ENCODE assay signal across 1 cellular context in the genomic region with DNA sequence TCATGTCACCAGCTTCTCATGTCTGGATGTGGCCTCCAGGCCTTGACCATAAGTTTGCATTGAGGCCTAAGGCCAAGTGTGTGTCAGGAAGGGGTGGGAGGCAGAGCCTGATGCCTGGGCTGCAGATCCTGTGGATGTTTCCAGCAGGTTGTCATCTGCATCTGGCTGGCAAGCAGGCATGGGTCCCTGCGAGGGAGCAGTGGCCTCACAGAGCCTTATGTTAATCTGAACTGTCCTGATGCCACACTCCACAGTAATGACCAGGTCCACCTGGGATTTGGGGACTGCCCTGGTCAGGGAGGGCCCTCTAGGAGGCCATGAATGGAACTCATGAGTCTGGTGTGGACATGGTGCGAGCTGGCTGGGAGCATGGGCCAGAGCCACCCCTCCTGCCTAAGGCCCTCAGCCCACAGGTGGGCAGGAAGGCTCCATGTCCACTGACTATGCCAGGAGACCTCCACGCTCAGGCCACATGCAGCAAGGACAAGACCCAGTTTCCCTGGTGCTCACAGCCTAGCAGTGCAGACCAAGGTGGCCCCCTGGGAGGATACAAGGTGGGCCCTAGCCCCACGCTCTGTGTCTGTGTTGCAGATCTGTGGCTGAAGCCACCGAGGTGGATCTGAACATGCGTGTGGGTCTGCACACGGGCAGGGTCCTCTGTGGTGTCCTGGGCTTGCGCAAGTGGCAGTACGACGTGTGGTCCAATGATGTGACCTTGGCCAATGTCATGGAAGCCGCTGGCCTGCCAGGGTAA.
TF ChIP-seq lines count a peak whose summit lies in the region.

No MANE protein-coding gene starts in this region.

TF ChIP-seq in H1, 55 proteins besides CTCF, POLR2A, EP300 and RAD21 (continued from another document):
- TF ChIP-seq CEBPB (IDR thresholded peaks at IDR 0.05; ENCODE audit: low read depth, low read length) (no peak), RBBP5 (IDR thresholded peaks at IDR 0.05; ENCODE audit: borderline replicate concordance, low read depth, low read length) (no peak), BCL11A (IDR thresholded peaks at IDR 0.05; ENCODE audit: low read depth in 2 of 2, low read length in 2 of 2) (no peak), CHD7 (IDR thresholded peaks at IDR 0.05; ENCODE audit: insufficient replicate concordance, low read length) (no peak), HDAC6 (IDR thresholded peaks at IDR 0.05; ENCODE audit: low read depth, low read length) (no peak), SRF (IDR thresholded peaks at IDR 0.05; ENCODE audit: low read depth, low read length) (no peak), SIRT6 (IDR thresholded peaks at IDR 0.05; ENCODE audit: low read length) (no peak), SIN3A (conservative IDR thresholded peaks at IDR 0.05 in 1 of 2, IDR thresholded peaks at IDR 0.05 in 1 of 2; ENCODE audit: low read depth in 1 of 2, low read length in 2 of 2) (no peak), YY1 (IDR thresholded peaks at IDR 0.05; ENCODE audit: low read depth, low read length) (no peak), EZH2 (IDR thresholded peaks at IDR 0.05; ENCODE audit: low read depth, low read length, severe bottlenecking) (no peak), TBP (IDR thresholded peaks at IDR 0.05; ENCODE audit: low read depth, low read length) (no peak)
